12 cellular contexts compared by ENCODE assay signal in genomic region chr2:55163895-55164509, GRCh38.
DNase-seq lines count a peak whose midpoint lies in the region; ATAC-seq, FAIRE-seq and TF ChIP-seq lines count a peak whose summit lies in the region.
"Had no signal": no experiment of that assay in that cellular context is flagged by ENCODE, and none has a peak within 500 bp of the region (broad histone marks: within the 10 kb centered on the region; RNA-seq: fewer than 3 reads in every experiment).

No MANE protein-coding gene starts in this region.

- H3K9me3 ChIP-seq in mucosa of descending colon (no peaks in the 10 kb centered on the region), vagina (no peaks in the 10 kb centered on the region)

- ATAC-seq in activated T-cell treated with anti-CD3 and anti-CD28 coated beads, Interleukin-2, amount 50 U/mL, for 72 hours (replicated peaks in 1 of 2), result no peak
- ATAC-seq in mucosa of descending colon, result peak; percentile 68
- ATAC-seq: activated T-cell treated with anti-CD3 and anti-CD28 coated beads, Interleukin-2, amount 50 U/mL, for 4 hours; naive thymus-derived CD8-positive, alpha-beta T cell had no signal

- H3K4me3 ChIP-seq in mucosa of descending colon, result no peak overlapping the region
- no peak overlapping the region for H3K4me3 ChIP-seq in vagina

- peaks cover 26% of the 10 kb centered on the region for H3K4me1 ChIP-seq in mucosa of descending colon (ENCODE audit: low read depth)
- peaks cover 40% of the 10 kb centered on the region for H3K4me1 ChIP-seq in vagina

- no peak overlapping the region for H3K4me3 Mint-ChIP-seq in activated T-cell treated with anti-CD3 and anti-CD28 coated beads, Interleukin-2, amount 50 U/mL, for 72 hours
- H3K4me3 Mint-ChIP-seq in activated T-cell treated with anti-CD3 and anti-CD28 coated beads, Interleukin-2, amount 50 U/mL, for 24 hours, result no peak overlapping the region
- H3K4me3 Mint-ChIP-seq: activated T-cell treated with anti-CD3 and anti-CD28 coated beads, Interleukin-2, amount 50 U/mL, for 4 hours; naive thymus-derived CD8-positive, alpha-beta T cell had no signal

- no peaks in the 10 kb centered on the region for H3K36me3 Mint-ChIP-seq in activated T-cell treated with anti-CD3 and anti-CD28 coated beads, Interleukin-2, amount 50 U/mL, for 72 hours (ENCODE audit: insufficient read depth in 2 of 2)
- no peaks in the 10 kb centered on the region for H3K36me3 Mint-ChIP-seq in activated T-cell treated with anti-CD3 and anti-CD28 coated beads, Interleukin-2, amount 50 U/mL, for 24 hours (ENCODE audit: low read depth)
- H3K36me3 Mint-ChIP-seq: naive thymus-derived CD8-positive, alpha-beta T cell had no signal

- peak overlapping the region; percentile 18 for H3K27ac Mint-ChIP-seq in activated T-cell treated with anti-CD3 and anti-CD28 coated beads, Interleukin-2, amount 50 U/mL, for 72 hours
- H3K27ac Mint-ChIP-seq in activated T-cell treated with anti-CD3 and anti-CD28 coated beads, Interleukin-2, amount 50 U/mL, for 24 hours, result no peak overlapping the region

- no peak for TF ChIP-seq POLR2A in vagina (IDR thresholded peaks at IDR 0.05)

- H3K27me3 Mint-ChIP-seq in activated T-cell treated with anti-CD3 and anti-CD28 coated beads, Interleukin-2, amount 50 U/mL, for 72 hours (ENCODE audit: low read depth), result no peaks in the 10 kb centered on the region
- no peaks in the 10 kb centered on the region for H3K27me3 Mint-ChIP-seq in activated T-cell treated with anti-CD3 and anti-CD28 coated beads, Interleukin-2, amount 50 U/mL, for 24 hours
- H3K27me3 Mint-ChIP-seq: naive thymus-derived CD8-positive, alpha-beta T cell had no signal

- no peak for FAIRE-seq in D721Med (lab: Jason Lieb, UNC)
- FAIRE-seq: colon had no signal

- TF ChIP-seq CTCF in mucosa of descending colon (IDR thresholded peaks at IDR 0.05) (no peak), vagina (IDR thresholded peaks at IDR 0.05) (no peak), D721Med (IDR thresholded peaks at IDR 0.05; ENCODE audit: insufficient read depth, missing control alignments) (no peak)

- H3K4me1 Mint-ChIP-seq in activated T-cell treated with anti-CD3 and anti-CD28 coated beads, Interleukin-2, amount 50 U/mL, for 72 hours (ENCODE audit: low read depth), result no peaks in the 10 kb centered on the region
- H3K4me1 Mint-ChIP-seq in activated T-cell treated with anti-CD3 and anti-CD28 coated beads, Interleukin-2, amount 50 U/mL, for 24 hours (ENCODE audit: low read depth), result peaks cover 4% of the 10 kb centered on the region

- H3K27ac ChIP-seq in cingulate gyrus (ENCODE audit: low read depth, low read length), result peak overlapping the region; percentile 83
- peak overlapping the region; percentile 59 for H3K27ac ChIP-seq in vagina

- no peaks in the 10 kb centered on the region for H3K36me3 ChIP-seq in mucosa of descending colon (ENCODE audit: low read depth)
- no peaks in the 10 kb centered on the region for H3K36me3 ChIP-seq in vagina

- H3K9me3 Mint-ChIP-seq in activated T-cell treated with anti-CD3 and anti-CD28 coated beads, Interleukin-2, amount 50 U/mL, for 72 hours, result no peaks in the 10 kb centered on the region
- H3K9me3 Mint-ChIP-seq in activated T-cell treated with anti-CD3 and anti-CD28 coated beads, Interleukin-2, amount 50 U/mL, for 24 hours, result no peaks in the 10 kb centered on the region
- H3K9me3 Mint-ChIP-seq: activated T-cell treated with anti-CD3 and anti-CD28 coated beads, Interleukin-2, amount 50 U/mL, for 4 hours; naive thymus-derived CD8-positive, alpha-beta T cell had no signal

- H3K27me3 ChIP-seq in vagina, result no peaks in the 10 kb centered on the region

- DNase-seq in activated T-cell treated with anti-CD3 and anti-CD28 coated beads, Interleukin-2, amount 50 U/mL, for 72 hours, result no peak
- DNase-seq in activated T-cell treated with anti-CD3 and anti-CD28 coated beads, Interleukin-2, amount 50 U/mL, for 24 hours, result no peak
- DNase-seq in mucosa of descending colon (no peak), vagina (ENCODE audit: extremely low spot score in 2 of 2) (no peak), midbrain (lab: John Stamatoyannopoulos, UW) (no peak), D721Med (ENCODE audit: insufficient read length, low spot score) (no peak), activated gamma-delta T cell (lab: John Stamatoyannopoulos, UW) (no peak)
- DNase-seq: activated T-cell treated with anti-CD3 and anti-CD28 coated beads, Interleukin-2, amount 50 U/mL, for 4 hours; naive thymus-derived CD8-positive, alpha-beta T cell; stimulated activated CD4-positive, alpha-beta T cell treated with anti-CD3 and anti-CD28 coated beads, Interleukin-2, amount 100 ng/mL, for 24 hours had no signal

- intact Hi-C loops in mucosa of descending colon (cut with DNase I, micrococcal nuclease), result loop anchor here in 1 of 2 donors (10.0 kb wide), 1 partner anchor 149 kb away; no protein-coding TSS in a partner anchor
- intact Hi-C loops in vagina (cut with DNase I), result loop anchor here (10.0 kb wide), 2 partner anchors 119 to 149 kb away; no protein-coding TSS in a partner anchor
